Comparison of ENCODE assay signal across 8 cellular contexts in the genomic region with DNA sequence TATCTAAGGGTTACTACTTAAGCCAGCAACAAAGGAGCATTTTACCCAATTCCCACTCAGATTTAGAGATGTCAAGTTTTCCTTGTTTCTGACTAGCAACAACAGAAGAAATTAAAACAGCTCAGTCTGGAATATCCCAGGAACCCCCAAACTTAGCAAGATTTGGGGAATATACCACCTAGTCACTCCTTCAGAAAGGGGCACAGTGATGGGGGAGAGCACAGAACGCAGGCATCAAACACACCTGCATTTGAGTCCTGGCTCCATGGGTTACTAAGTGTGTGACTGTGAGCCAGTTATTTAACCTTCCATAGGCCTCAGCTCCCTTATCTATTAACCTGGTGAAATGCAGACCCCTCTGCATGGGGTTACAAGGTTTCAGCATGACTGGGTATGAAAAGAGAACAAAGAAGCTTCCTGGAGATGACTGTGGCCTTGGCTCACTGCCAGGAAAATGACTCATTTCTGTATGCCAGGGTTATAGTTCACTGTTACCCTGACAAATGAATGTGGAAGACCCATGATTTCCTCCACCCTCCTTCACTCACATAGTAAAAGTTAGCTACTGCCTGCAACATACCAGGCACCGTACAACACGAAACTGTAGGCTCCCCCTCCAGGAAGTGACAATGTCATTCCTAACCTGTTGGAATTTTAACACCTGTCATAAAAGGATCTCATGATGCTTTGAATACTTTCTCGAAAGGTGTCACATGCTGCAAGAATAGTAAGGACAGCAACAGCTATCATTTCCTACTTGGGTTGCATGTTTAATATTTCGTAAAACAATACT.
A peak's percentile ranks its signal among the peaks of the same experiment; 100 is the strongest.
DNase-seq lines count a peak whose midpoint lies in the region; ATAC-seq, FAIRE-seq and TF ChIP-seq lines count a peak whose summit lies in the region.

No MANE protein-coding gene starts in this region.

- peak; percentile 92 for FAIRE-seq in GM19239 (lab: Jason Lieb, UNC)

- ATAC-seq in HG03175 (IDR thresholded peaks at IDR 0.05; ENCODE audit: unreplicated experiment): peak; percentile 94
- ATAC-seq in effector memory CD8-positive, alpha-beta T cell (replicated peaks): peak; percentile 94
- peak; percentile 95 to 96 for ATAC-seq in natural killer cell treated with Interleukin-12 subunit alpha and Interleukin-12 subunit beta and Interleukin-15 and Interleukin-18, amount 100 ng/mL, for 72 hours

- TF ChIP-seq EP300 in suprapubic skin (IDR thresholded peaks at IDR 0.05): no peak

- no peaks in the 10 kb centered on the region for H3K9me3 Mint-ChIP-seq in effector memory CD8-positive, alpha-beta T cell
- H3K9me3 Mint-ChIP-seq in natural killer cell treated with Interleukin-12 subunit alpha and Interleukin-12 subunit beta and Interleukin-15 and Interleukin-18, amount 100 ng/mL, for 72 hours: no peaks in the 10 kb centered on the region

- peak overlapping the region; percentile 3 to 32 for H3K27ac Mint-ChIP-seq in effector memory CD8-positive, alpha-beta T cell
- peak overlapping the region; percentile 89 to 95 for H3K27ac Mint-ChIP-seq in natural killer cell treated with Interleukin-12 subunit alpha and Interleukin-12 subunit beta and Interleukin-15 and Interleukin-18, amount 100 ng/mL, for 72 hours

- H3K4me3 Mint-ChIP-seq in effector memory CD8-positive, alpha-beta T cell: peak overlapping the region in 1 of 2 donors; percentile 13
- peak overlapping the region; percentile 80 for H3K4me3 Mint-ChIP-seq in natural killer cell treated with Interleukin-12 subunit alpha and Interleukin-12 subunit beta and Interleukin-15 and Interleukin-18, amount 100 ng/mL, for 72 hours

- H3K9me3 ChIP-seq in suprapubic skin: no peaks in the 10 kb centered on the region

- H3K36me3 ChIP-seq in suprapubic skin: no peaks in the 10 kb centered on the region

- peak overlapping the region; percentile 5 for H3K27ac ChIP-seq in suprapubic skin

- H3K4me1 ChIP-seq in suprapubic skin: peaks cover 11% of the 10 kb centered on the region

- 76% methylated on average over 5 of the region's 5 CpGs for whole genome bisulfite sequencing in suprapubic skin

- DNase-seq in AG08396 (ENCODE audit: low spot score) (peak; percentile 51), GM19239 (ENCODE audit: insufficient read length, low spot score) (peak; percentile 45), NCI-H2227 (lab: John Stamatoyannopoulos, UW; ENCODE audit: unreplicated experiment) (peak; percentile 70), suprapubic skin (ENCODE audit: low spot score in 2 of 2) (peak in 1 of 2 donors; percentile 83)
- peak; percentile 55 for DNase-seq in activated CD4-positive, alpha-beta T cell treated with anti-CD3 and anti-CD28 coated beads for 1 hour
- DNase-seq in effector memory CD8-positive, alpha-beta T cell: peak; percentile 44 to 69 (median 58)
- DNase-seq in natural killer cell treated with Interleukin-12 subunit alpha and Interleukin-12 subunit beta and Interleukin-15 and Interleukin-18, amount 100 ng/mL, for 72 hours (ENCODE audit: low spot score): peak; percentile 91

- H3K4me3 ChIP-seq in suprapubic skin: no peak overlapping the region

- H3K4me1 Mint-ChIP-seq in effector memory CD8-positive, alpha-beta T cell (ENCODE audit: low read depth in 2 of 2): peaks cover 5 to 14% of the 10 kb centered on the region in 2 donors
- peaks cover 40 to 41% of the 10 kb centered on the region in 2 donors for H3K4me1 Mint-ChIP-seq in natural killer cell treated with Interleukin-12 subunit alpha and Interleukin-12 subunit beta and Interleukin-15 and Interleukin-18, amount 100 ng/mL, for 72 hours (ENCODE audit: low read depth in 2 of 2)

- H3K27me3 Mint-ChIP-seq in effector memory CD8-positive, alpha-beta T cell: no peaks in the 10 kb centered on the region
- H3K27me3 Mint-ChIP-seq in natural killer cell treated with Interleukin-12 subunit alpha and Interleukin-12 subunit beta and Interleukin-15 and Interleukin-18, amount 100 ng/mL, for 72 hours: peaks cover 0 to 3% of the 10 kb centered on the region in 2 donors

- no peak for TF ChIP-seq POLR2A in suprapubic skin (IDR thresholded peaks at IDR 0.05)

- no peaks in the 10 kb centered on the region for H3K27me3 ChIP-seq in suprapubic skin

- H3K36me3 Mint-ChIP-seq in effector memory CD8-positive, alpha-beta T cell (ENCODE audit: insufficient read depth): peaks cover 3% of the 10 kb centered on the region
- H3K36me3 Mint-ChIP-seq in natural killer cell treated with Interleukin-12 subunit alpha and Interleukin-12 subunit beta and Interleukin-15 and Interleukin-18, amount 100 ng/mL, for 72 hours: no peaks in the 10 kb centered on the region

- no peak for TF ChIP-seq CTCF in suprapubic skin (IDR thresholded peaks at IDR 0.05)
